Comparison of ENCODE assay signal across 8 cellular contexts in genomic region chr19:52527954-52528326, GRCh38. TPM values are rescaled to one million over a fixed set of nuclear protein-coding genes. Genes with fewer than 3 reads are reported as not detected.
DNase-seq lines count a peak whose midpoint lies in the region; ATAC-seq, FAIRE-seq and TF ChIP-seq lines count a peak whose summit lies in the region.

No MANE protein-coding gene starts in this region.

- H3K27me3 Mint-ChIP-seq in activated CD8-positive, alpha-beta memory T cell treated with anti-CD3 and anti-CD28 coated beads, Interleukin-2, amount 10 ng/mL, durations not matched to agents 7 days and 5 days, result no peaks in the 10 kb centered on the region

- ATAC-seq in activated CD8-positive, alpha-beta memory T cell treated with anti-CD3 and anti-CD28 coated beads, Interleukin-2, amount 10 ng/mL, durations not matched to agents 7 days and 5 days, result peak; percentile 16

- in situ Hi-C loops in astrocyte of the cerebellum (cut with HindIII; ENCODE audit: low sequenced_read_pairs), result no loop called here

- no peak for DNase-seq in activated CD8-positive, alpha-beta memory T cell treated with anti-CD3 and anti-CD28 coated beads, Interleukin-2, amount 10 ng/mL, durations not matched to agents 7 days and 5 days
- no peak for DNase-seq in activated CD8-positive, alpha-beta memory T cell treated with anti-CD3 and anti-CD28 coated beads for 24 hours
- peak; percentile 1 for DNase-seq in HPDE6-E6E7 (ENCODE audit: extremely low spot score)
- DNase-seq in astrocyte of the cerebellum (ENCODE audit: low read depth), result no peak
- no peak for DNase-seq in small intestine
- no peak for DNase-seq in GM10248 (ENCODE audit: extremely low spot score)
- no peak for DNase-seq in NCI-H2107 treated with DMSO at 0.1 percent for 48 hours (lab: John Stamatoyannopoulos, UW; ENCODE audit: unreplicated experiment)

- peaks cover 43% of the 10 kb centered on the region for H3K36me3 Mint-ChIP-seq in activated CD8-positive, alpha-beta memory T cell treated with anti-CD3 and anti-CD28 coated beads, Interleukin-2, amount 10 ng/mL, durations not matched to agents 7 days and 5 days

- WGBS in small intestine, 3 donors, result 1 to 2% (median 1%) methylated on average over 23 of the region's 23 CpGs

- POLR2A ChIA-PET in GM10248 (lab: Yijun Ruan, JAX), result no interaction called here

- no peak overlapping the region for H3K27ac ChIP-seq in iPS-20b (ENCODE audit: low read length)
- H3K27ac ChIP-seq in small intestine (ENCODE audit: low read depth in 1 of 2, low read length in 1 of 2), result peak overlapping the region; percentile 89 to 95

- peak overlapping the region; percentile 75 for H3K4me3 ChIP-seq in astrocyte of the cerebellum (ENCODE audit: low read depth, low read length)
- peak overlapping the region; percentile 99 for H3K4me3 ChIP-seq in iPS-20b (ENCODE audit: low read length)
- H3K4me3 ChIP-seq in small intestine (ENCODE audit: low read depth in 1 of 2, low read length in 2 of 2), result peak overlapping the region; percentile 87 to 93

- H3K27ac Mint-ChIP-seq in activated CD8-positive, alpha-beta memory T cell treated with anti-CD3 and anti-CD28 coated beads, Interleukin-2, amount 10 ng/mL, durations not matched to agents 7 days and 5 days, result peak overlapping the region; percentile 96

- H3K27me3 ChIP-seq in iPS-20b (ENCODE audit: insufficient read depth, low read length) (no peaks in the 10 kb centered on the region), small intestine (ENCODE audit: control insufficient read depth in 2 of 2, insufficient read depth in 2 of 2, low read length in 2 of 2) (no peaks in the 10 kb centered on the region)

- CTCF ChIA-PET in activated CD8-positive, alpha-beta memory T cell treated with anti-CD3 and anti-CD28 coated beads, Interleukin-2, amount 10 ng/mL, durations not matched to agents 7 days and 5 days (lab: Charles Lee), result no interaction called here
- CTCF ChIA-PET in GM10248 (lab: Yijun Ruan, JAX), result no interaction called here

- peak overlapping the region; percentile 96 for H3K4me3 Mint-ChIP-seq in activated CD8-positive, alpha-beta memory T cell treated with anti-CD3 and anti-CD28 coated beads, Interleukin-2, amount 10 ng/mL, durations not matched to agents 7 days and 5 days

- peak overlapping the region; percentile 92 for H3K9ac ChIP-seq in iPS-20b (ENCODE audit: low read depth, low read length)

- H3K4me1 ChIP-seq in iPS-20b (ENCODE audit: insufficient read depth, low read length), result no peaks in the 10 kb centered on the region; the same call in 1 of the 2 replicates
- peaks cover 0 to 3% of the 10 kb centered on the region in 2 donors for H3K4me1 ChIP-seq in small intestine (ENCODE audit: control insufficient read depth in 2 of 2, insufficient read depth in 1 of 2, low read depth in 1 of 2, low read length in 1 of 2)

- TF ChIP-seq CTCF in astrocyte of the cerebellum (IDR thresholded peaks at IDR 0.05; ENCODE audit: low read depth, low read length, missing control alignments) (no peak), GM10248 (IDR thresholded peaks at IDR 0.05; ENCODE audit: control extremely low read depth, extremely low read depth, low read depth, missing control alignments) (no peak)

- peaks cover 21% of the 10 kb centered on the region for H3K4me1 Mint-ChIP-seq in activated CD8-positive, alpha-beta memory T cell treated with anti-CD3 and anti-CD28 coated beads, Interleukin-2, amount 10 ng/mL, durations not matched to agents 7 days and 5 days

- no peak for FAIRE-seq in small intestine (lab: Jason Lieb, UNC)

- H3K9me3 ChIP-seq in iPS-20b (ENCODE audit: insufficient read depth, low read depth, low read length) (no peaks in the 10 kb centered on the region), small intestine (ENCODE audit: control insufficient read depth, low read depth) (no peaks in the 10 kb centered on the region)

- peaks cover 13% of the 10 kb centered on the region for H3K9me3 Mint-ChIP-seq in activated CD8-positive, alpha-beta memory T cell treated with anti-CD3 and anti-CD28 coated beads, Interleukin-2, amount 10 ng/mL, durations not matched to agents 7 days and 5 days (ENCODE audit: low read depth)

- H3K36me3 ChIP-seq in iPS-20b (ENCODE audit: insufficient read depth, low read depth, low read length) (no peaks in the 10 kb centered on the region), small intestine (ENCODE audit: control insufficient read depth in 2 of 2, insufficient read depth in 2 of 2, low read length in 2 of 2) (no peaks in the 10 kb centered on the region)

RNA-seq across cellular contexts. Expression of gene ZNF808, which starts 0.5 kb away (rescaled TPM):
- 10 to 100 TPM; 33.9 to 45.1 TPM for total RNA-seq in activated CD8-positive, alpha-beta memory T cell treated with anti-CD3 and anti-CD28 coated beads, Interleukin-2, amount 10 ng/mL, durations not matched to agents 7 days and 5 days
- 1 to 10 TPM; 1.1 to 4.1 (median 4.0) TPM for polyA plus RNA-seq in small intestine

RNA-seq across cellular contexts. Expression of gene ZNF701, which starts 42.1 kb away (rescaled TPM):
- total RNA-seq in activated CD8-positive, alpha-beta memory T cell treated with anti-CD3 and anti-CD28 coated beads, Interleukin-2, amount 10 ng/mL, durations not matched to agents 7 days and 5 days, result 10 to 100 TPM; 20.4 to 30.6 TPM
- 1 to 10 TPM; 2.7 to 6.2 (median 4.7) TPM for polyA plus RNA-seq in small intestine
